Comparison of ENCODE assay signal across 27 cellular contexts in genomic region chr14:101068958-101069549, GRCh38.
DNase-seq lines count a peak whose midpoint lies in the region; TF ChIP-seq lines count a peak whose summit lies in the region.
"Had no signal": no experiment of that assay in that cellular context is flagged by ENCODE, and none has a peak within 500 bp of the region (broad histone marks: within the 10 kb centered on the region; RNA-seq: fewer than 3 reads in every experiment).

No MANE protein-coding gene starts in this region.

- no peak for TF ChIP-seq RAD21 in SK-N-SH (IDR thresholded peaks at IDR 0.05; ENCODE audit: low read length)

- no TSS peak for BruUV-seq in PC-9 (replicated peaks; lab: Mats Ljungman, UMichigan)

- H3K27ac Mint-ChIP-seq in chondrocyte (ENCODE audit: unreplicated experiment): no peak overlapping the region
- H3K27ac Mint-ChIP-seq: activated naive CD8-positive, alpha-beta T cell treated with anti-CD3 and anti-CD28 coated beads, Interleukin-2, amount 10 ng/mL, durations not matched to agents 7 days and 5 days; activated T-helper 1 cell treated with anti-CD3 and anti-CD28 coated beads, Interleukin-12 subunit alpha, Interleukin-12 subunit beta, Interleukin-2, Interleukin-4 antibody, amounts not matched to agents 30 ng/mL and 10 ng/mL and 1 ng/mL, durations not matched to agents 14 hours and 24 hours and 36 hours; immature natural killer cell; natural killer cell; stimulated activated naive CD8-positive, alpha-beta T cell treated with anti-CD3 and anti-CD28 coated beads, Interleukin-15, amount 100 ng/mL, for 72 hours; T-helper 17 cell had no signal

- H3K27me3 Mint-ChIP-seq in chondrocyte (ENCODE audit: low read depth): no peaks in the 10 kb centered on the region

- H3K9ac ChIP-seq in SK-N-SH (no peak overlapping the region), Karpas-422 (ENCODE audit: low read length) (no peak overlapping the region)

- H3K4me1 ChIP-seq in tibial artery (peaks cover 0 to 9% (median 2%) of the 10 kb centered on the region in 4 donors), PC-9 (replicated peaks; ENCODE audit: insufficient read depth) (peaks cover 9% of the 10 kb centered on the region; the same call in 1 of the 2 replicates), SK-N-SH (ENCODE audit: control insufficient read depth in 1 of 2, insufficient read depth in 2 of 2, low read depth in 1 of 2, low read length in 1 of 2) (peaks cover 13 to 33% of the 10 kb centered on the region in 2 experiments; a peak in 3 of 4 replicates), Karpas-422 (ENCODE audit: low read length) (peaks cover 13% of the 10 kb centered on the region)
- H3K4me1 ChIP-seq: upper lobe of left lung had no signal

- intact Hi-C loops in tibial artery (cut with DNase I; ENCODE audit: low total_unique reads): no loop called here
- intact Hi-C loops in PC-9 (cut with micrococcal nuclease; ENCODE audit: unreplicated experiment): no loop called here

- no peak overlapping the region for H3K4me2 ChIP-seq in PC-9
- no peak overlapping the region for H3K4me2 ChIP-seq in SK-N-SH
- H3K4me2 ChIP-seq in Karpas-422 (ENCODE audit: low read depth, low read length, poor library complexity, severe bottlenecking): no peak overlapping the region

- peak; percentile 37 for DNase-seq in activated CD8-positive, alpha-beta memory T cell treated with anti-CD3 and anti-CD28 coated beads for 24 hours
- no peak for DNase-seq in activated CD8-positive, alpha-beta memory T cell treated with anti-CD3 and anti-CD28 coated beads, Interleukin-2, amount 50 U/mL, for 4 hours
- peak; percentile 70 for DNase-seq in chondrocyte (ENCODE audit: low spot score)
- DNase-seq in mesenteric fat pad (ENCODE audit: low spot score): peak; percentile 55
- DNase-seq in tibial artery: peak; percentile 9 to 38
- DNase-seq in PC-9: no peak
- no peak for DNase-seq in SK-N-SH
- DNase-seq in Karpas-422: no peak
- DNase-seq: 8988T; activated CD4-positive, alpha-beta T cell treated with anti-CD3 and anti-CD28 coated beads for 4 hours; AML-193; cerebellar nuclear complex; effector memory CD4-positive, alpha-beta T cell; esophagus squamous epithelium; hippocampal formation; immature natural killer cell; left ventricle myocardium superior; MM.1S; NCI-H1436 treated with DMSO at 0.1 percent for 48 hours; NCI-H2107; NCI-H446 treated with DMSO at 0.1 percent for 48 hours; T-helper 17 cell had no signal

- TF ChIP-seq CTCF in chondrocyte (IDR thresholded peaks at IDR 0.05): no peak
- TF ChIP-seq CTCF in tibial artery (IDR thresholded peaks at IDR 0.05): no peak
- no peak for TF ChIP-seq CTCF in PC-9 (conservative IDR thresholded peaks at IDR 0.05)
- TF ChIP-seq CTCF in SK-N-SH (IDR thresholded peaks at IDR 0.05): no peak

- WGBS in SK-N-SH (ENCODE audit: low lambda C conversion rate): 81% methylated on average over 16 of the region's 17 CpGs

- H3F3A ChIP-seq in PC-9 (ENCODE audit: insufficient read depth, low read depth) (no peaks in the 10 kb centered on the region), SK-N-SH (replicated peaks; ENCODE audit: insufficient read depth) (no peaks in the 10 kb centered on the region)

- no peaks in the 10 kb centered on the region for H3K36me3 Mint-ChIP-seq in chondrocyte (ENCODE audit: low read depth)
- H3K36me3 Mint-ChIP-seq: activated naive CD8-positive, alpha-beta T cell treated with anti-CD3 and anti-CD28 coated beads, Interleukin-2, amount 10 ng/mL, durations not matched to agents 7 days and 5 days; immature natural killer cell; natural killer cell had no signal

- H3K79me2 ChIP-seq in PC-9 (ENCODE audit: low read depth) (no peaks in the 10 kb centered on the region), SK-N-SH (ENCODE audit: insufficient read depth) (no peaks in the 10 kb centered on the region), Karpas-422 (ENCODE audit: low read length) (no peaks in the 10 kb centered on the region)

- H3K27ac ChIP-seq in tibial artery (no peak overlapping the region), PC-9 (no peak overlapping the region), SK-N-SH (ENCODE audit: low read depth in 2 of 2, low read length in 1 of 2) (no peak overlapping the region; a peak in 1 of 4 replicates), Karpas-422 (ENCODE audit: low read length) (no peak overlapping the region)
- H3K27ac ChIP-seq: esophagus squamous epithelium, upper lobe of left lung had no signal

- POLR2A ChIA-PET in PC-9 (lab: Charles Lee; ENCODE audit: unreplicated experiment): no interaction called here
- POLR2A ChIA-PET in SK-N-SH (lab: Yijun Ruan, JAX): no interaction called here

- CTCF ChIA-PET in PC-9 (lab: Charles Lee) (no interaction called here), SK-N-SH (lab: Yijun Ruan, JAX) (interaction anchor here (1.0 kb wide), 1 partner anchor 595 kb away, joined by 3 read pairs; no protein-coding TSS in a partner anchor)

- no peaks in the 10 kb centered on the region for H4K20me1 ChIP-seq in PC-9 (ENCODE audit: insufficient read depth)
- H4K20me1 ChIP-seq in SK-N-SH (ENCODE audit: insufficient read depth): no peaks in the 10 kb centered on the region
- no peaks in the 10 kb centered on the region for H4K20me1 ChIP-seq in Karpas-422 (ENCODE audit: insufficient read depth, low read depth, low read length)

- H3K27me3 ChIP-seq in tibial artery: peaks cover 0 to 23% of the 10 kb centered on the region in 2 donors
- peaks cover 29% of the 10 kb centered on the region for H3K27me3 ChIP-seq in PC-9 (ENCODE audit: insufficient read depth, low read depth)
- no peaks in the 10 kb centered on the region for H3K27me3 ChIP-seq in SK-N-SH (ENCODE audit: insufficient read depth)
- no peaks in the 10 kb centered on the region for H3K27me3 ChIP-seq in Karpas-422 (ENCODE audit: low read length)
- H3K27me3 ChIP-seq: upper lobe of left lung had no signal

- H3K9me3 ChIP-seq in tibial artery: no peaks in the 10 kb centered on the region
- H3K9me3 ChIP-seq in PC-9 (ENCODE audit: insufficient read depth, low read depth): no peaks in the 10 kb centered on the region
- no peaks in the 10 kb centered on the region for H3K9me3 ChIP-seq in SK-N-SH
- H3K9me3 ChIP-seq in Karpas-422 (ENCODE audit: low read length): no peaks in the 10 kb centered on the region
- H3K9me3 ChIP-seq: esophagus squamous epithelium, upper lobe of left lung had no signal

- H3K4me1 Mint-ChIP-seq in chondrocyte (ENCODE audit: low read depth): peaks cover 28% of the 10 kb centered on the region
- H3K4me1 Mint-ChIP-seq: activated naive CD8-positive, alpha-beta T cell treated with anti-CD3 and anti-CD28 coated beads, Interleukin-2, amount 10 ng/mL, durations not matched to agents 7 days and 5 days; immature natural killer cell; natural killer cell; stimulated activated naive CD8-positive, alpha-beta T cell treated with anti-CD3 and anti-CD28 coated beads, Interleukin-15, amount 100 ng/mL, for 72 hours; T-helper 17 cell had no signal

- H3K9me3 Mint-ChIP-seq in chondrocyte (ENCODE audit: low read depth): no peaks in the 10 kb centered on the region
- H3K9me3 Mint-ChIP-seq: activated naive CD8-positive, alpha-beta T cell treated with anti-CD3 and anti-CD28 coated beads, Interleukin-2, amount 10 ng/mL, durations not matched to agents 7 days and 5 days; activated T-helper 1 cell treated with anti-CD3 and anti-CD28 coated beads, Interleukin-12 subunit alpha, Interleukin-12 subunit beta, Interleukin-2, Interleukin-4 antibody, amounts not matched to agents 30 ng/mL and 10 ng/mL and 1 ng/mL, durations not matched to agents 14 hours and 24 hours and 36 hours; immature natural killer cell; natural killer cell; stimulated activated naive CD8-positive, alpha-beta T cell treated with anti-CD3 and anti-CD28 coated beads, Interleukin-15, amount 100 ng/mL, for 72 hours had no signal

- no peak for TF ChIP-seq EP300 in SK-N-SH (IDR thresholded peaks at IDR 0.05; ENCODE audit: borderline replicate concordance in 1 of 2, low read depth in 1 of 2, low read length in 1 of 2)

- H3K9me2 ChIP-seq in PC-9 (ENCODE audit: insufficient read depth): no peaks in the 10 kb centered on the region
- H3K9me2 ChIP-seq in SK-N-SH: no peaks in the 10 kb centered on the region
- no peaks in the 10 kb centered on the region for H3K9me2 ChIP-seq in Karpas-422 (replicated peaks; ENCODE audit: insufficient read depth, low read length)

- H3K36me3 ChIP-seq in tibial artery: no peaks in the 10 kb centered on the region
- H3K36me3 ChIP-seq in PC-9 (ENCODE audit: low read depth): no peaks in the 10 kb centered on the region
- H3K36me3 ChIP-seq in SK-N-SH (replicated peaks in 1 of 2; ENCODE audit: control insufficient read depth in 1 of 2, insufficient read depth in 2 of 2, low read length in 1 of 2): no peaks in the 10 kb centered on the region
- no peaks in the 10 kb centered on the region for H3K36me3 ChIP-seq in Karpas-422 (ENCODE audit: insufficient read depth, low read length)
- H3K36me3 ChIP-seq: esophagus squamous epithelium, upper lobe of left lung had no signal

- H3K4me3 ChIP-seq in tibial artery: no peak overlapping the region
- H3K4me3 ChIP-seq in PC-9: no peak overlapping the region
- H3K4me3 ChIP-seq in SK-N-SH (ENCODE audit: low read depth in 2 of 2, low read length in 1 of 2): no peak overlapping the region
- no peak overlapping the region for H3K4me3 ChIP-seq in Karpas-422 (ENCODE audit: low read length)
- H3K4me3 ChIP-seq: esophagus squamous epithelium, upper lobe of left lung had no signal

- no peak overlapping the region for H3K4me3 Mint-ChIP-seq in chondrocyte (ENCODE audit: unreplicated experiment)
- H3K4me3 Mint-ChIP-seq: activated naive CD8-positive, alpha-beta T cell treated with anti-CD3 and anti-CD28 coated beads, Interleukin-2, amount 10 ng/mL, durations not matched to agents 7 days and 5 days; activated T-helper 1 cell treated with anti-CD3 and anti-CD28 coated beads, Interleukin-12 subunit alpha, Interleukin-12 subunit beta, Interleukin-2, Interleukin-4 antibody, amounts not matched to agents 30 ng/mL and 10 ng/mL and 1 ng/mL, durations not matched to agents 14 hours and 24 hours and 36 hours; immature natural killer cell; natural killer cell; stimulated activated naive CD8-positive, alpha-beta T cell treated with anti-CD3 and anti-CD28 coated beads, Interleukin-15, amount 100 ng/mL, for 72 hours; T-helper 17 cell had no signal

- no peak overlapping the region for H2AFZ ChIP-seq in PC-9
- H2AFZ ChIP-seq in SK-N-SH (ENCODE audit: low read depth): no peak overlapping the region
- no peak overlapping the region for H2AFZ ChIP-seq in Karpas-422 (ENCODE audit: low read length)

TF ChIP-seq in SK-N-SH, 30 proteins besides CTCF, POLR2A, EP300 and RAD21 (continues in another document):
- TF ChIP-seq NRF1 (IDR thresholded peaks at IDR 0.05; ENCODE audit: low read depth, low read length) (no peak), PBX3 (IDR thresholded peaks at IDR 0.05) (no peak), GATA2 (CRISPR knock-in tag; IDR thresholded peaks at IDR 0.05) (no peak)

Comparison
In these comparisons a context has a peak if more than half of its experiments do, and no peak if none do; other contexts are left out.
1. DNase-seq: peak in activated CD8-positive, alpha-beta memory T cell treated with anti-CD3 and anti-CD28 coated beads for 24 hours (single experiment), chondrocyte (single experiment), mesenteric fat pad (single experiment) and tibial artery (2 of 2); none in activated CD8-positive, alpha-beta memory T cell treated with anti-CD3 and anti-CD28 coated beads, Interleukin-2, amount 50 U/mL, for 4 hours (single experiment), PC-9 (0 of 2), SK-N-SH (single experiment) and Karpas-422 (single experiment).